23 cellular contexts compared by ENCODE assay signal in genomic region chr20:10949930-10950783, GRCh38.
DNase-seq lines count a peak whose midpoint lies in the region; ATAC-seq, FAIRE-seq and TF ChIP-seq lines count a peak whose summit lies in the region.
"Had no signal": no experiment of that assay in that cellular context is flagged by ENCODE, and none has a peak within 500 bp of the region (broad histone marks: within the 10 kb centered on the region; RNA-seq: fewer than 3 reads in every experiment).

No MANE protein-coding gene starts in this region.

- H3K27ac ChIP-seq in IMR-90 (ENCODE audit: insufficient read depth, low read length) (no peak overlapping the region), keratinocyte (ENCODE audit: control insufficient read depth, insufficient read depth, low read length) (no peak overlapping the region), transverse colon (no peak overlapping the region)
- H3K27ac ChIP-seq: HL-60, SK-N-MC had no signal

- H3K9me3 ChIP-seq in IMR-90 (ENCODE audit: control insufficient read depth, insufficient read depth, low read length), result no peaks in the 10 kb centered on the region
- H3K9me3 ChIP-seq in keratinocyte (ENCODE audit: control insufficient read depth, low read depth, low read length), result no peaks in the 10 kb centered on the region
- H3K9me3 ChIP-seq in transverse colon, result no peaks in the 10 kb centered on the region

- H4K91ac ChIP-seq in IMR-90 (ENCODE audit: insufficient read depth, low read depth, low read length), result no peak overlapping the region

- H2AK5ac ChIP-seq in IMR-90 (ENCODE audit: low read depth, low read length), result no peak overlapping the region

- no peak overlapping the region for H2BK20ac ChIP-seq in IMR-90 (ENCODE audit: low read depth, low read length)

- TF ChIP-seq EP300 in transverse colon (IDR thresholded peaks at IDR 0.05; ENCODE audit: low read depth), result no peak

- BruUV-seq in IMR-90 (replicated peaks; lab: Mats Ljungman, UMichigan), result no TSS peak

- 67% methylated on average over 1 of the region's 5 CpGs; no CpG with 5 or more reads in 1 of the 2 experiments for WGBS in IMR-90 (ENCODE audit: extremely low coverage in 2 of 2, insufficient read length in 1 of 2), 2 experiments
- 64 to 74% methylated on average over 3 to 5 of the region's 5 CpGs for WGBS in transverse colon (ENCODE audit: low coverage in 1 of 2), 2 donors

- H3K4me3 ChIP-seq in IMR-90 (ENCODE audit: insufficient read depth, low read depth, low read length) (no peak overlapping the region), keratinocyte (ENCODE audit: control insufficient read depth in 2 of 3, extremely low read depth in 1 of 3, insufficient read depth in 2 of 3, low read depth in 1 of 3, low read length in 3 of 3) (no peak overlapping the region), transverse colon (no peak overlapping the region)
- H3K4me3 ChIP-seq: SK-N-MC had no signal

- H4K20me1 ChIP-seq in IMR-90 (ENCODE audit: insufficient read depth, low read length) (no peaks in the 10 kb centered on the region), keratinocyte (ENCODE audit: control insufficient read depth, extremely low read depth, insufficient read depth, low read length) (no peaks in the 10 kb centered on the region)

- no peak overlapping the region for H3K56ac ChIP-seq in IMR-90 (ENCODE audit: extremely low read depth, insufficient read depth, low read length)

- TF ChIP-seq POLR2A in IMR-90 (IDR thresholded peaks at IDR 0.05; ENCODE audit: low read depth, low read length) (no peak), transverse colon (IDR thresholded peaks at IDR 0.05) (no peak)

- H3K27me3 Mint-ChIP-seq in nephron progenitor cell (ENCODE audit: low read depth, poor library complexity), result peaks cover 4% of the 10 kb centered on the region
- H3K27me3 Mint-ChIP-seq: CD4-positive, alpha-beta T cell had no signal

- no peak overlapping the region for H4K5ac ChIP-seq in IMR-90 (ENCODE audit: low read depth, low read length)

- POLR2A ChIA-PET in IMR-90 (lab: Charles Lee; ENCODE audit: unreplicated experiment), result no interaction called here

- TF ChIP-seq CTCF in IMR-90 (conservative IDR thresholded peaks at IDR 0.05; ENCODE audit: low read depth, low read length) (no peak), keratinocyte (optimal IDR thresholded peaks at IDR 0.05 in 1 of 3, IDR thresholded peaks at IDR 0.05 in 1 of 3, conservative IDR thresholded peaks at IDR 0.05 in 1 of 3; ENCODE audit: extremely low read depth in 1 of 3, insufficient read depth in 2 of 3, low read length in 3 of 3) (no peak), nephron progenitor cell (IDR thresholded peaks at IDR 0.05) (no peak), transverse colon (IDR thresholded peaks at IDR 0.05) (no peak)

- in situ Hi-C loops in IMR-90 (cut with MboI; ENCODE audit: low sequenced_read_pairs), result no loop called here
- in situ Hi-C loops in transverse colon (cut with MboI; ENCODE audit: low pct_ligation_motif_present in 1 of 4, low pct_unique_long_range_greater_than_20kb in 1 of 4, low sequenced_read_pairs in 3 of 4), result no loop called here

- H3K14ac ChIP-seq in IMR-90 (replicated peaks; ENCODE audit: low read depth, low read length), result no peak overlapping the region

- H3K9ac ChIP-seq in IMR-90 (ENCODE audit: low read depth, low read length), result no peak overlapping the region
- H3K9ac ChIP-seq in keratinocyte (ENCODE audit: control insufficient read depth, extremely low read depth, insufficient read depth, low read length), result no peak overlapping the region

- dilution Hi-C loops in IMR-90 (cut with HindIII; ENCODE audit: low sequenced_read_pairs, unreplicated experiment) (no loop called here), keratinocyte (cut with MboI; ENCODE audit: extremely low pct_ligation_motif_present, low sequenced_read_pairs) (no loop called here)

- no peaks in the 10 kb centered on the region for H3K79me2 ChIP-seq in keratinocyte (ENCODE audit: control insufficient read depth, insufficient read depth, low read length)

- H3K4me2 ChIP-seq in IMR-90 (ENCODE audit: low read depth, low read length) (no peak overlapping the region), keratinocyte (ENCODE audit: control insufficient read depth, extremely low read depth, insufficient read depth, low read depth, low read length) (no peak overlapping the region)

- peak overlapping the region; percentile 56 for H3K27ac Mint-ChIP-seq in nephron progenitor cell
- H3K27ac Mint-ChIP-seq: CD4-positive, alpha-beta T cell had no signal

- no peak overlapping the region for H2BK5ac ChIP-seq in IMR-90 (ENCODE audit: low read depth, low read length, poor library complexity, severe bottlenecking)

- ATAC-seq in IMR-90 (ENCODE audit: low read depth) (no peak), GM18519 (IDR thresholded peaks at IDR 0.05; ENCODE audit: low FRiP score, unreplicated experiment) (no peak)

- TF ChIP-seq RAD21 in IMR-90 (IDR thresholded peaks at IDR 0.05; ENCODE audit: low read length), result no peak

- H3K4me3 Mint-ChIP-seq in nephron progenitor cell, result no peak overlapping the region
- H3K4me3 Mint-ChIP-seq: CD4-positive, alpha-beta T cell had no signal

- peak; percentile 27 for DNase-seq in COLO668 (lab: John Stamatoyannopoulos, UW; ENCODE audit: unreplicated experiment)
- no peak for DNase-seq in IMR-90
- no peak for DNase-seq in keratinocyte (ENCODE audit: low read depth, low spot score)
- no peak for DNase-seq in nephron progenitor cell
- DNase-seq in Ammon's horn (ENCODE audit: low spot score), result no peak
- DNase-seq in HUDEP-2 (lab: John Stamatoyannopoulos, UW; ENCODE audit: unreplicated experiment in 76 of 76), result no peak
- no peak for DNase-seq in transverse colon
- DNase-seq: CD4-positive, alpha-beta T cell; DMS79; KBM-7; NCI-H187; NCI-H2107; NCI-H2227 treated with DMSO at 0.1 percent for 48 hours; NCI-H510A treated with DMSO at 0.1 percent for 48 hours; NCI-H774; SHP77 had no signal

- no peak overlapping the region for H4K8ac ChIP-seq in IMR-90 (ENCODE audit: low read depth in 2 of 2, low read length in 2 of 2)

- no peak overlapping the region for H3K23ac ChIP-seq in IMR-90 (ENCODE audit: low read depth, low read length)

- H3K4ac ChIP-seq in IMR-90 (ENCODE audit: low read depth, low read length), result no peak overlapping the region

- intact Hi-C loops in IMR-90 (cut with micrococcal nuclease) (no loop called here), transverse colon (cut with DNase I; ENCODE audit: low total_unique reads) (no loop called here)

- H2AFZ ChIP-seq in IMR-90 (replicated peaks; ENCODE audit: low read length, poor library complexity) (peak overlapping the region; percentile 13), keratinocyte (ENCODE audit: control insufficient read depth, low read length) (no peak overlapping the region)

- H3K27me3 ChIP-seq in IMR-90 (ENCODE audit: control insufficient read depth, insufficient read depth, low read length) (no peaks in the 10 kb centered on the region; the same call in 1 of the 2 replicates), keratinocyte (ENCODE audit: control insufficient read depth, extremely low read depth, insufficient read depth, low read length) (no peaks in the 10 kb centered on the region), transverse colon (no peaks in the 10 kb centered on the region)

- peaks cover 25% of the 10 kb centered on the region for H3K4me1 Mint-ChIP-seq in nephron progenitor cell

- H3K9me1 ChIP-seq in IMR-90 (ENCODE audit: insufficient read depth, low read length) (no peaks in the 10 kb centered on the region), keratinocyte (ENCODE audit: control insufficient read depth, extremely low read depth, insufficient read depth, low read length) (no peaks in the 10 kb centered on the region)

- H3K36me3 Mint-ChIP-seq in nephron progenitor cell (ENCODE audit: low read depth), result no peaks in the 10 kb centered on the region

- FAIRE-seq in keratinocyte (lab: Jason Lieb, UNC), result peak; percentile 68
- FAIRE-seq: GM12892, GM18507, H54, HTR-8/SVneo had no signal

- no peak overlapping the region for H2BK15ac ChIP-seq in IMR-90 (ENCODE audit: low read depth, low read length)

- CTCF ChIA-PET in IMR-90 (lab: Yijun Ruan, JAX), result no interaction called here

- no peaks in the 10 kb centered on the region for H3K36me3 ChIP-seq in IMR-90 (ENCODE audit: control insufficient read depth, insufficient read depth, low read length)
- H3K36me3 ChIP-seq in keratinocyte (ENCODE audit: control insufficient read depth in 2 of 2, extremely low read depth in 1 of 2, insufficient read depth in 2 of 2, low read length in 2 of 2), result no peaks in the 10 kb centered on the region
- H3K36me3 ChIP-seq in transverse colon, result no peaks in the 10 kb centered on the region

- no peak overlapping the region for H2AK9ac ChIP-seq in IMR-90 (replicated peaks; ENCODE audit: low read depth, low read length, poor library complexity)

- no peaks in the 10 kb centered on the region for H3K79me1 ChIP-seq in IMR-90 (ENCODE audit: low read depth in 1 of 2, low read length in 2 of 2)

- no peaks in the 10 kb centered on the region for H3K4me1 ChIP-seq in IMR-90 (ENCODE audit: control insufficient read depth, insufficient read depth, low read length)
- peaks cover 36% of the 10 kb centered on the region for H3K4me1 ChIP-seq in keratinocyte (ENCODE audit: control insufficient read depth, extremely low read depth, insufficient read depth, low read length)
- H3K4me1 ChIP-seq in transverse colon, result no peaks in the 10 kb centered on the region

- no peaks in the 10 kb centered on the region for H3K9me3 Mint-ChIP-seq in nephron progenitor cell
- H3K9me3 Mint-ChIP-seq: CD4-positive, alpha-beta T cell had no signal

- no peak overlapping the region for H2BK120ac ChIP-seq in IMR-90 (ENCODE audit: low read depth, low read length)

- H3K18ac ChIP-seq in IMR-90 (ENCODE audit: low read depth, low read length), result no peak overlapping the region

TF ChIP-seq in IMR-90, 13 proteins besides CTCF, POLR2A, EP300 and RAD21 (continues in another document):
- TF ChIP-seq MAFK (IDR thresholded peaks at IDR 0.05; ENCODE audit: low read depth, low read length), result no peak
- no peak for TF ChIP-seq RFX5 (IDR thresholded peaks at IDR 0.05; ENCODE audit: low read depth, low read length)
- no peak for TF ChIP-seq RCOR1 (IDR thresholded peaks at IDR 0.05; ENCODE audit: insufficient replicate concordance, low read length)
- TF ChIP-seq SMC3 (IDR thresholded peaks at IDR 0.05; ENCODE audit: low read depth, low read length), result no peak
- no peak for TF ChIP-seq FOS (IDR thresholded peaks at IDR 0.05; ENCODE audit: low read depth, low read length)
- no peak for TF ChIP-seq NFE2L2 (IDR thresholded peaks at IDR 0.05; ENCODE audit: low read depth, low read length)
- TF ChIP-seq ELK1 (IDR thresholded peaks at IDR 0.05; ENCODE audit: borderline replicate concordance, low read depth, low read length), result no peak
